14 cellular contexts compared by ENCODE assay signal in the genomic region with DNA sequence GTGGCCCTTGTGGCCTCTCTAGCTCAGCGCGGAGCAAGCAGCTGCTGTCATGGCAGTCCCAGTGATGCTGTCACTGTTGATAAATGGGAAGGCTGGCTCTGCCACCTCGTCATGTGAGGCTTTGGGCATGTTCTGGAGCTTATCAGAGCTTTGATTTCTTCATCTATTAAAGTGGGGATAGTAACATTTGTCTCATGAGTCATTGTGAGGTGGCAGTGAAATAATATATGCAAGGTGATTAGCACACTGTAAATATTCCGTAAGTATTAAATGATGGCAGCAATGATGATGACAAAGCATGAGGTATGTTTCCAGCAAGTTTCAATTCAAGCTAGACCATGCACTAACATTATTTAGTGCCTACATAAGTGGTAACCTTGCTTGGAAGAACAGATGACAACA.
DNase-seq lines count a peak whose midpoint lies in the region; FAIRE-seq and TF ChIP-seq lines count a peak whose summit lies in the region.
"Had no signal": no experiment of that assay in that cellular context is flagged by ENCODE, and none has a peak within 500 bp of the region (broad histone marks: within the 10 kb centered on the region; RNA-seq: fewer than 3 reads in every experiment).

No MANE protein-coding gene starts in this region.

- no peak overlapping the region for H3K4ac ChIP-seq in mesenchymal stem cell (ENCODE audit: low read depth in 1 of 2, low read length in 2 of 2)

- 29% methylated on average over 4 of the region's 4 CpGs for WGBS in mesenchymal stem cell
- WGBS in prostate gland = 48% methylated on average over 4 of the region's 4 CpGs

- TF ChIP-seq POLR2A in prostate gland (IDR thresholded peaks at IDR 0.05) = no peak

- no peaks in the 10 kb centered on the region for H3K79me1 ChIP-seq in mesenchymal stem cell (replicated peaks; ENCODE audit: low read length, poor library complexity, severe bottlenecking)

- H3K9me3 ChIP-seq in mesenchymal stem cell (ENCODE audit: control insufficient read depth, low read length) (no peaks in the 10 kb centered on the region), prostate gland (no peaks in the 10 kb centered on the region)

- H3K36me3 ChIP-seq in mesenchymal stem cell (ENCODE audit: control insufficient read depth in 1 of 2, insufficient read depth in 2 of 2, low read depth in 1 of 2, low read length in 2 of 2) (no peaks in the 10 kb centered on the region), prostate gland (no peaks in the 10 kb centered on the region)

- no peak overlapping the region for H2AFZ ChIP-seq in mesenchymal stem cell (ENCODE audit: low read depth, low read length)
- H2AFZ ChIP-seq: parathyroid adenoma had no signal

- no peak overlapping the region for H4K91ac ChIP-seq in mesenchymal stem cell (ENCODE audit: low read length)

- H2BK5ac ChIP-seq in mesenchymal stem cell (ENCODE audit: low read depth, low read length, poor library complexity, severe bottlenecking) = no peak overlapping the region

- FAIRE-seq in D721Med (lab: Jason Lieb, UNC) = no peak
- FAIRE-seq: kidney had no signal

- H3K27ac ChIP-seq in C4-2B (peak overlapping the region; percentile 76), mesenchymal stem cell (ENCODE audit: low read length, poor library complexity, severe bottlenecking) (no peak overlapping the region), prostate gland (no peak overlapping the region)
- H3K27ac ChIP-seq: parathyroid adenoma had no signal

- H3K4me3 ChIP-seq in mesenchymal stem cell (ENCODE audit: insufficient read depth in 1 of 2, low read depth in 1 of 2, low read length in 2 of 2) (no peak overlapping the region), prostate gland (no peak overlapping the region)

- H3K14ac ChIP-seq in mesenchymal stem cell (ENCODE audit: low read length in 2 of 2) = no peak overlapping the region

- no peak for TF ChIP-seq CTCF in C4-2B (conservative IDR thresholded peaks at IDR 0.05)
- TF ChIP-seq CTCF in D721Med (IDR thresholded peaks at IDR 0.05; ENCODE audit: insufficient read depth, missing control alignments) = no peak
- TF ChIP-seq CTCF in prostate gland (IDR thresholded peaks at IDR 0.05) = no peak

- no peak overlapping the region for H3K9ac ChIP-seq in mesenchymal stem cell (ENCODE audit: low read length)
- H3K9ac ChIP-seq: parathyroid adenoma had no signal

- H3K18ac ChIP-seq in mesenchymal stem cell (ENCODE audit: low read depth in 1 of 2, low read length in 2 of 2) = no peak overlapping the region

- DNase-seq in LoVo (ENCODE audit: low spot score) (peak; percentile 25), astrocyte of the hippocampus (ENCODE audit: low read depth, low spot score) (peak; percentile 45), mesenchymal stem cell (peak; percentile 27), D721Med (ENCODE audit: insufficient read length, low spot score) (no peak), prostate gland (ENCODE audit: low spot score) (no peak), COLO829 (ENCODE audit: low spot score) (no peak), SW 1271 (lab: John Stamatoyannopoulos, UW) (no peak)
- DNase-seq: activated CD4-positive, alpha-beta T cell treated with anti-CD3 and anti-CD28 coated beads, Interleukin-2, amount 10 ng/mL, durations not matched to agents 24 days and 14 days; caudate nucleus; head of caudate nucleus; kidney; NCI-H1930 had no signal

- H4K8ac ChIP-seq in mesenchymal stem cell (ENCODE audit: low read length) = no peak overlapping the region

- H2BK12ac ChIP-seq in mesenchymal stem cell (ENCODE audit: low read length in 2 of 2) = no peak overlapping the region

- no peak overlapping the region for H2BK120ac ChIP-seq in mesenchymal stem cell (ENCODE audit: low read depth, low read length)

- H3K27me3 ChIP-seq in mesenchymal stem cell (ENCODE audit: control insufficient read depth in 1 of 2, insufficient read depth in 1 of 2, low read length in 2 of 2) (peaks cover 17 to 45% of the 10 kb centered on the region in 2 experiments), prostate gland (replicated peaks; ENCODE audit: insufficient read depth) (no peaks in the 10 kb centered on the region)

- no peak overlapping the region for H3K4me2 ChIP-seq in mesenchymal stem cell (ENCODE audit: low read length, poor library complexity, severe bottlenecking)

- no peak overlapping the region for H2AK5ac ChIP-seq in mesenchymal stem cell (ENCODE audit: low read length, severe bottlenecking)

- no peak overlapping the region for H3K23ac ChIP-seq in mesenchymal stem cell (ENCODE audit: low read length in 2 of 2)

- intact Hi-C loops in prostate gland (cut with DNase I) = no loop called here

- H3K4me1 ChIP-seq in mesenchymal stem cell (ENCODE audit: control insufficient read depth, insufficient read depth, low read depth, low read length) (no peaks in the 10 kb centered on the region), prostate gland (replicated peaks) (no peaks in the 10 kb centered on the region)
- H3K4me1 ChIP-seq: parathyroid adenoma had no signal

- no peak overlapping the region for H2BK15ac ChIP-seq in mesenchymal stem cell (ENCODE audit: low read depth, poor library complexity, severe bottlenecking)

Comparison
In these comparisons a context has a peak if more than half of its experiments do, and no peak if none do; other contexts are left out.
1. DNase-seq: peak in LoVo (single experiment), astrocyte of the hippocampus (single experiment) and mesenchymal stem cell (single experiment); none in D721Med (single experiment), prostate gland (single experiment), COLO829 (single experiment) and SW 1271 (0 of 2).